Comparison of ENCODE assay signal across 8 cellular contexts in genomic region chr6:155327326-155328073, GRCh38. TPM values are rescaled to one million over a fixed set of nuclear protein-coding genes. Genes with fewer than 3 reads are reported as not detected.
DNase-seq lines count a peak whose midpoint lies in the region; ATAC-seq and TF ChIP-seq lines count a peak whose summit lies in the region.

No MANE protein-coding gene starts in this region.

- H3K4me1 Mint-ChIP-seq in WTC11: peaks cover 26% of the 10 kb centered on the region

- intact Hi-C loops in right lobe of liver (cut with DNase I): no loop called here

- 0% methylated on average over 1 of the region's 1 CpG for WGBS in right lobe of liver (ENCODE audit: insufficient coverage, low coverage, low lambda C conversion rate, missing lambda C conversion rate)

- H3K4me3 ChIP-seq in GM12865 (ENCODE audit: low read depth, low read length): no peak overlapping the region
- H3K4me3 ChIP-seq in right lobe of liver: no peak overlapping the region

- POLR2A ChIA-PET in WTC11 (lab: Charles Lee): interaction anchor here (0.6 kb wide), 1 partner anchor 1604 kb away, joined by 5 read pairs; no protein-coding TSS in a partner anchor

- no peaks in the 10 kb centered on the region for H3K4me1 ChIP-seq in right lobe of liver

- no peaks in the 10 kb centered on the region for H3K27me3 Mint-ChIP-seq in WTC11 (ENCODE audit: low read depth)

- H3K9me3 ChIP-seq in right lobe of liver: no peaks in the 10 kb centered on the region

- TF ChIP-seq POLR2A in right lobe of liver (IDR thresholded peaks at IDR 0.05): no peak

- H3K36me3 Mint-ChIP-seq in WTC11: no peaks in the 10 kb centered on the region

- H3K9me3 Mint-ChIP-seq in WTC11: no peaks in the 10 kb centered on the region

- CTCF ChIA-PET in WTC11 (lab: Charles Lee): interaction anchor here (0.7 to 1.6 kb wide), 7 partner anchors 10 to 459 kb away, joined by 3 to 5 read pairs (median 3); partner anchors contain the start of gene TFB1M

- H3K27ac ChIP-seq in caudate nucleus (ENCODE audit: low read depth, low read length) (no peak overlapping the region), right lobe of liver (no peak overlapping the region)

- TF ChIP-seq CTCF in GM12865 (IDR thresholded peaks at IDR 0.05; ENCODE audit: insufficient read depth, low read depth, low read length, missing control alignments) (peak; percentile 55), WTC11 (IDR thresholded peaks at IDR 0.05) (peak; percentile 73), right lobe of liver (IDR thresholded peaks at IDR 0.05) (peak; percentile 80 to 93 (median 81))

- no peaks in the 10 kb centered on the region for H3K27me3 ChIP-seq in right lobe of liver

- H3K36me3 ChIP-seq in right lobe of liver: no peaks in the 10 kb centered on the region

- no peak overlapping the region for H3K4me3 Mint-ChIP-seq in WTC11

- peak; percentile 84 for DNase-seq in GM12865 (ENCODE audit: low read depth)
- peak; percentile 9 for DNase-seq in NCI-H2107 (lab: John Stamatoyannopoulos, UW)
- peak; percentile 48 for DNase-seq in WTC11 (ENCODE audit: low spot score)
- DNase-seq in caudate nucleus (lab: John Stamatoyannopoulos, UW): peak in 34 of 61 donors; percentile 1 to 48 (median 10)
- peak in 2 of 3 donors; percentile 33 to 56 for DNase-seq in right lobe of liver
- peak; percentile 51 for DNase-seq in stimulated activated CD8-positive, alpha-beta memory T cell treated with anti-CD3 and anti-CD28 coated beads, Interleukin-12 subunit alpha, Interleukin-12 subunit beta, amount 100 ng/mL, for 1 hour (ENCODE audit: low read depth)
- DNase-seq in hepatic stellate cell (ENCODE audit: low spot score): no peak

- ATAC-seq in HG02840 (IDR thresholded peaks at IDR 0.05; ENCODE audit: low FRiP score, unreplicated experiment): peak; percentile 51
- peak; percentile 50 for ATAC-seq in WTC11
- peak; percentile 79 to 90 (median 88) for ATAC-seq in right lobe of liver

- no peak overlapping the region for H3K27ac Mint-ChIP-seq in WTC11

TF ChIP-seq in WTC11, 78 proteins besides CTCF, POLR2A, EP300 and RAD21:
- TF ChIP-seq AFF4 (CRISPR knock-in tag; IDR thresholded peaks at IDR 0.05; ENCODE audit: borderline replicate concordance) (no peak), TEAD1 (CRISPR knock-in tag; IDR thresholded peaks at IDR 0.05) (no peak), HMGXB4 (CRISPR knock-in tag; IDR thresholded peaks at IDR 0.05) (no peak), GRHL2 (CRISPR knock-in tag; IDR thresholded peaks at IDR 0.05; ENCODE audit: insufficient replicate concordance, severe bottlenecking) (no peak), CREB1 (CRISPR knock-in tag; IDR thresholded peaks at IDR 0.05) (no peak), ZNF232 (CRISPR knock-in tag; IDR thresholded peaks at IDR 0.05) (no peak), SOX15 (CRISPR knock-in tag; IDR thresholded peaks at IDR 0.05) (no peak), RELA (CRISPR knock-in tag; IDR thresholded peaks at IDR 0.05; ENCODE audit: borderline replicate concordance) (no peak)

RNA-seq across cellular contexts. Expression of gene TFB1M, which starts 13.2 kb away (rescaled TPM):
- total RNA-seq in WTC11 (2021) (40.7 to 43.6 TPM (median 41.8 TPM) in 3 replicates), right lobe of liver (10 to 100 TPM; 12.3 to 18.9 (median 16.2) TPM)
